ENCODE assay signal across 9 cellular contexts in genomic region chr19:45591004-45591637, GRCh38. TPM values are rescaled to one million over a fixed set of nuclear protein-coding genes. Genes with fewer than 3 reads are reported as not detected.
DNase-seq lines count a peak whose midpoint lies in the region; ATAC-seq and TF ChIP-seq lines count a peak whose summit lies in the region.
"Had no signal": no experiment of that assay in that cellular context is flagged by ENCODE, and none has a peak within 500 bp of the region (broad histone marks: within the 10 kb centered on the region; RNA-seq: fewer than 3 reads in every experiment).

No MANE protein-coding gene starts in this region.

- DNase-seq in DMS53 (lab: John Stamatoyannopoulos, UW) (peak; percentile 87), M059J (ENCODE audit: low read depth) (peak; percentile 33), activated T-cell treated with anti-CD3 and anti-CD28 coated beads for 24 hours (ENCODE audit: low read depth) (peak; percentile 30), hepatocyte (ENCODE audit: low spot score) (peak; percentile 63), sciatic nerve (ENCODE audit: low spot score) (no peak)
- peak; percentile 18 to 28 for DNase-seq in stimulated activated CD8-positive, alpha-beta memory T cell treated with anti-CD3 and anti-CD28 coated beads, Interleukin-15, amount 100 ng/mL, for 48 hours (ENCODE audit: low read depth in 2 of 2)

- intact Hi-C loops in sciatic nerve (cut with DNase I) = no loop called here

- WGBS in hepatocyte (ENCODE audit: low lambda C conversion rate, missing lambda C conversion rate) = 56% methylated on average over 47 of the region's 48 CpGs

- peak; percentile 44 for TF ChIP-seq CTCF in hepatocyte (IDR thresholded peaks at IDR 0.05; ENCODE audit: poor library complexity)

- H3K9me2 ChIP-seq in hepatocyte (replicated peaks; ENCODE audit: insufficient read depth) = no peaks in the 10 kb centered on the region

- H3K4me2 ChIP-seq in hepatocyte = no peak overlapping the region

- H3K9me3 ChIP-seq in hepatocyte (ENCODE audit: low read depth) = no peaks in the 10 kb centered on the region

- H4K20me1 ChIP-seq in hepatocyte (ENCODE audit: insufficient read depth, poor library complexity, severe bottlenecking) = no peaks in the 10 kb centered on the region

- H2AFZ ChIP-seq in hepatocyte = no peak overlapping the region

- H3K36me3 ChIP-seq in hepatocyte (replicated peaks; ENCODE audit: insufficient read depth, low read depth) = no peaks in the 10 kb centered on the region

- H3K79me2 ChIP-seq in hepatocyte = no peaks in the 10 kb centered on the region

- no peaks in the 10 kb centered on the region for H3K4me1 ChIP-seq in hepatocyte (ENCODE audit: insufficient read depth)

- H3K4me3 ChIP-seq in hepatocyte = no peak overlapping the region

- peaks cover 12% of the 10 kb centered on the region for H3K27me3 ChIP-seq in hepatocyte

- no peak for ATAC-seq in GM21528 (IDR thresholded peaks at IDR 0.05; ENCODE audit: low FRiP score, unreplicated experiment)
- no peak for ATAC-seq in HG02852 (IDR thresholded peaks at IDR 0.05; ENCODE audit: unreplicated experiment)
- ATAC-seq in sciatic nerve = no peak

- H3K27ac ChIP-seq in hepatocyte = no peak overlapping the region

RNA-seq across cellular contexts. Expression of gene OPA3, which starts 6.5 kb away (rescaled TPM):
- 8.7 and 20.2 TPM in 2 replicates for total RNA-seq in M059J (2014; rRNA removed; shearing (Covaris generic))
- 11.2 and 15.1 TPM in 2 replicates for total RNA-seq in hepatocyte
- 15.0 and 15.2 TPM in 2 replicates for polyA plus RNA-seq in hepatocyte
- 10.7 TPM for total RNA-seq in sciatic nerve

RNA-seq across cellular contexts. Expression of gene GPR4, which starts 10.9 kb away (rescaled TPM):
- total RNA-seq in M059J (2014; rRNA removed; shearing (Covaris generic)) = 0.02 TPM in 1 of 2 replicates, not detected in the other
- total RNA-seq in hepatocyte (not detected in 2 replicates), sciatic nerve (29.7 TPM)
- polyA plus RNA-seq in hepatocyte = 0.10 TPM in 1 of 2 replicates, not detected in the other
- polyA plus RNA-seq: IgD-negative memory B cell had no signal

RNA-seq across cellular contexts. Expression of gene EML2, which starts 48.1 kb away (rescaled TPM):
- total RNA-seq in M059J (2014; rRNA removed; shearing (Covaris generic)) = 8.9 and 12.7 TPM in 2 replicates
- total RNA-seq in hepatocyte (9.1 and 13.9 TPM in 2 replicates), sciatic nerve (43.3 TPM)
- 17.0 and 20.6 TPM in 2 replicates for polyA plus RNA-seq in hepatocyte

Comparison
In these comparisons a context has a peak if more than half of its experiments do, and no peak if none do; other contexts are left out.
1. RNA of gene GPR4, which starts 10.9 kb away (total RNA-seq): 29.7 TPM in sciatic nerve (single experiment); 0.02 TPM in M059J and not detected in hepatocyte; every median in the first group is over 10 times any median in the second.